23 cellular contexts compared by ENCODE assay signal in genomic region chr5:81251922-81252321, GRCh38. TPM values are rescaled to one million over a fixed set of nuclear protein-coding genes. Genes with fewer than 3 reads are reported as not detected.
"Had no signal": no experiment of that assay in that cellular context is flagged by ENCODE, and none has a peak within 500 bp of the region (broad histone marks: within the 10 kb centered on the region; RNA-seq: fewer than 3 reads in every experiment).

No MANE protein-coding gene starts in this region.

- H3K9me3 ChIP-seq: lower lobe of right lung, pancreas, suprapubic skin, thyroid gland had no signal

- DNase-seq: cerebellar nuclear complex; dermis blood vessel endothelial cell; foreskin keratinocyte; head of caudate nucleus; hypothalamus; kidney glomerular epithelial cell; lower lobe of right lung; midbrain; naive B cell; occipital lobe; pancreas; small intestine; stimulated activated CD4-positive, alpha-beta T cell treated with anti-CD3 and anti-CD28 coated beads, Interleukin-12 subunit alpha, Interleukin-12 subunit beta, amount 100 ng/mL, for 4 hours; stimulated activated naive CD4-positive, alpha-beta T cell treated with Interleukin-2 at 50 U/mL for 16 hours; thyroid gland had no signal

- H3K4me3 Mint-ChIP-seq: memory B cell, naive B cell, nephron, type B pancreatic cell had no signal

- H3K36me3 ChIP-seq: lower lobe of right lung, suprapubic skin, thyroid gland had no signal

- H3K27me3 ChIP-seq: pancreas, suprapubic skin, thyroid gland had no signal

- H3K27ac ChIP-seq: foreskin keratinocyte, lower lobe of right lung, pancreas, suprapubic skin, thyroid gland had no signal

- H3K27me3 Mint-ChIP-seq: memory B cell, naive B cell, progenitor cell of endocrine pancreas, type B pancreatic cell had no signal

- H3K27ac Mint-ChIP-seq: memory B cell, naive B cell, nephron, progenitor cell of endocrine pancreas, type B pancreatic cell had no signal

- H3K4me1 ChIP-seq: foreskin keratinocyte, lower lobe of right lung, thyroid gland had no signal

- ATAC-seq: foreskin keratinocyte, left lobe of liver, lower lobe of right lung, pancreas, sciatic nerve had no signal

- H3K9me3 Mint-ChIP-seq: type B pancreatic cell had no signal

- H3K4me3 ChIP-seq: lower lobe of right lung, pancreas, suprapubic skin, thyroid gland had no signal

RNA-seq across cellular contexts. Expression of gene CKMT2, which starts 18.8 kb away (rescaled TPM):
- total RNA-seq: epithelial cell of proximal tubule, foreskin keratinocyte had no signal
- polyA plus RNA-seq: foreskin keratinocyte had no signal
